Comparison of ENCODE assay signal across 12 cellular contexts in the genomic region with DNA sequence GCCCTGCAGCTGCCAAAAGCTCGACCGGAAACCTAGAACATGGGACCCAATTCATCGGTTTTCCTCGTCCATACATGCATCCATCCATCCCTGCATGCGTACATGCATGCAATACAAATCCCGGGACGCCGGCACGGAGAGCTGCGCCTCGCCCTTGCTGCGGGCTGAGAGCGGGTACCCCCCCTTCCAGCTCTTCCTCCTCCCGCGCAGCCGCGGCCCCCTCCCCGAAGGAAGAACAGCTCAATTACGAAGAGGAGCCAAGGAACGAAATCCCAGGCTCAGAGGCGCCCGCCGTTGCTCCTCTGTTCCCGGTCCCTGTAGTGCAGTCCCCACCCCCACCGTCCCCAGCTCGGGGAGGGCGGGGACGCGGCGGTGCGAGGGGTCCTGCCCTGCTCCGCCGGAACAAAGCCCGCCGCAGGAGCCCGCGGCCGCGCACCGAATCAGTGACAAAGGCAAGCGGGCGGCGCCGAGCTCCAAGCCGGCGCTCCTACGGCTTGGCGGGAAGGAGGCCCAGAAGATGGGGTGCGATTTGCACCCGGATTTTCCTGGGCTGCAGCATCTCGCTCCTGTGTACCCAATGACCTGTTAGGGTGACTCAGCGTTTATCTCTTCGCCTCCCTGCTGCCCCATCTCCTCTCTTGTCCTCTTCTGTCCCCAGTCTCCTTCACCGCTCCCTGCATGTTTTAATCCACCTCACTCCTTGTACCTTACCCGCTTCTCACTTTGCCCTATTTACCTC. TPM values are rescaled to one million over a fixed set of nuclear protein-coding genes. Genes with fewer than 3 reads are reported as not detected.
A peak's percentile ranks its signal among the peaks of the same experiment; 100 is the strongest.
DNase-seq lines count a peak whose midpoint lies in the region; ATAC-seq and TF ChIP-seq lines count a peak whose summit lies in the region.
"Had no signal": no experiment of that assay in that cellular context is flagged by ENCODE, and none has a peak within 500 bp of the region (broad histone marks: within the 10 kb centered on the region; RNA-seq: fewer than 3 reads in every experiment).

No MANE protein-coding gene starts in this region.

- no peaks in the 10 kb centered on the region for H3K79me2 ChIP-seq in mammary epithelial cell (ENCODE audit: insufficient read depth, low read length)

- no peaks in the 10 kb centered on the region for H3K9me3 Mint-ChIP-seq in activated naive CD8-positive, alpha-beta T cell treated with anti-CD3 and anti-CD28 coated beads, Interleukin-2, amount 10 ng/mL, durations not matched to agents 7 days and 5 days
- no peaks in the 10 kb centered on the region for H3K9me3 Mint-ChIP-seq in CD8-positive, alpha-beta T cell

- H2AFZ ChIP-seq in mammary epithelial cell (ENCODE audit: low read depth, low read length) = no peak overlapping the region

- H3K27ac ChIP-seq in breast epithelium (peak overlapping the region in 1 of 2 donors; percentile 22), mammary epithelial cell (ENCODE audit: insufficient read depth, low read depth, low read length) (no peak overlapping the region), layer of hippocampus (ENCODE audit: low read depth, low read length) (peak overlapping the region; percentile 85)
- no peak overlapping the region for H3K27ac ChIP-seq in CD8-positive, alpha-beta T cell (ENCODE audit: low read depth, low read length)
- H3K27ac ChIP-seq: KMS-11 had no signal

- WGBS in mammary epithelial cell (ENCODE audit: low coverage, missing lambda C conversion rate) = 17% methylated on average over 22 of the region's 55 CpGs

- CTCF ChIA-PET in mammary epithelial cell (lab: Charles Lee; ENCODE audit: low non-redundant PET) = interaction anchor here (0.5 kb wide), 1 partner anchor 9 kb away, joined by 8 read pairs; a partner anchor contains a TSS
- CTCF ChIA-PET in CD8-positive, alpha-beta T cell (lab: Charles Lee) = interaction anchor here (1.1 kb wide), 1 partner anchor 25 kb away, joined by 3 read pairs; no protein-coding TSS in a partner anchor

- H3K27ac Mint-ChIP-seq in activated naive CD8-positive, alpha-beta T cell treated with anti-CD3 and anti-CD28 coated beads, Interleukin-2, amount 10 ng/mL, durations not matched to agents 7 days and 5 days = peak overlapping the region; percentile 37
- no peak overlapping the region for H3K27ac Mint-ChIP-seq in CD8-positive, alpha-beta T cell

- H3K36me3 Mint-ChIP-seq in activated naive CD8-positive, alpha-beta T cell treated with anti-CD3 and anti-CD28 coated beads, Interleukin-2, amount 10 ng/mL, durations not matched to agents 7 days and 5 days = peaks cover 1% of the 10 kb centered on the region
- H3K36me3 Mint-ChIP-seq in CD8-positive, alpha-beta T cell = no peaks in the 10 kb centered on the region

- H3K4me1 ChIP-seq in breast epithelium (no peaks in the 10 kb centered on the region), mammary epithelial cell (ENCODE audit: insufficient read depth, low read length) (no peaks in the 10 kb centered on the region)
- H3K4me1 ChIP-seq in CD8-positive, alpha-beta T cell (ENCODE audit: insufficient read depth, low read length) = peaks cover 8% of the 10 kb centered on the region

- H3K4me3 ChIP-seq in breast epithelium (peak overlapping the region in 2 of 3 donors; percentile 38 to 61), mammary epithelial cell (replicated peaks in 1 of 3; ENCODE audit: insufficient read depth in 1 of 3, low read depth in 2 of 3, low read length in 3 of 3) (no peak overlapping the region)
- no peak overlapping the region for H3K4me3 ChIP-seq in CD8-positive, alpha-beta T cell (ENCODE audit: low read depth, low read length)

- intact Hi-C loops in breast epithelium (cut with DNase I; ENCODE audit: low total_unique reads) = no loop called here
- intact Hi-C loops in mammary epithelial cell (cut with micrococcal nuclease) = no loop called here
- intact Hi-C loops in CD8-positive, alpha-beta T cell (cut with DNase I, micrococcal nuclease) = no loop called here

- H4K20me1 ChIP-seq in mammary epithelial cell (ENCODE audit: insufficient read depth, low read length) = no peaks in the 10 kb centered on the region

- no peak overlapping the region for H3K9ac ChIP-seq in mammary epithelial cell (ENCODE audit: insufficient read depth, low read length)
- H3K9ac ChIP-seq: KMS-11 had no signal

- in situ Hi-C loops in mammary epithelial cell (cut with MboI; ENCODE audit: low sequenced_read_pairs in 2 of 2) = no loop called here

- no peak for ATAC-seq in activated naive CD8-positive, alpha-beta T cell treated with anti-CD3 and anti-CD28 coated beads, Interleukin-2, amount 10 ng/mL, durations not matched to agents 7 days and 5 days (ENCODE audit: low read depth)
- no peak for ATAC-seq in CD8-positive, alpha-beta T cell
- ATAC-seq in GM21717 (IDR thresholded peaks at IDR 0.05; ENCODE audit: unreplicated experiment) = no peak
- no peak for ATAC-seq in GM21825 (IDR thresholded peaks at IDR 0.05; ENCODE audit: unreplicated experiment)

- no TSS peak for BruUV-seq in mammary epithelial cell (replicated peaks; lab: Mats Ljungman, UMichigan)

- TF ChIP-seq CTCF in breast epithelium (IDR thresholded peaks at IDR 0.05) (no peak), mammary epithelial cell (conservative IDR thresholded peaks at IDR 0.05 in 1 of 2, IDR thresholded peaks at IDR 0.05 in 1 of 2; ENCODE audit: extremely low read depth in 1 of 2, insufficient read depth in 1 of 2, low read depth in 1 of 2, low read length in 2 of 2) (no peak)
- TF ChIP-seq CTCF in CD8-positive, alpha-beta T cell (IDR thresholded peaks at IDR 0.05) = no peak

- H3K9me3 ChIP-seq in breast epithelium = no peaks in the 10 kb centered on the region
- H3K9me3 ChIP-seq in mammary epithelial cell (replicated peaks; ENCODE audit: insufficient read depth, low read length) = peaks cover 2% of the 10 kb centered on the region
- no peaks in the 10 kb centered on the region for H3K9me3 ChIP-seq in CD8-positive, alpha-beta T cell (ENCODE audit: low read length)

- peaks cover 85% of the 10 kb centered on the region for H3K27me3 Mint-ChIP-seq in activated naive CD8-positive, alpha-beta T cell treated with anti-CD3 and anti-CD28 coated beads, Interleukin-2, amount 10 ng/mL, durations not matched to agents 7 days and 5 days
- H3K27me3 Mint-ChIP-seq in CD8-positive, alpha-beta T cell (ENCODE audit: low read depth) = peaks cover 63% of the 10 kb centered on the region

- peaks cover 9% of the 10 kb centered on the region for H3K4me1 Mint-ChIP-seq in activated naive CD8-positive, alpha-beta T cell treated with anti-CD3 and anti-CD28 coated beads, Interleukin-2, amount 10 ng/mL, durations not matched to agents 7 days and 5 days
- peaks cover 12% of the 10 kb centered on the region for H3K4me1 Mint-ChIP-seq in CD8-positive, alpha-beta T cell (ENCODE audit: low read depth)

- TF ChIP-seq POLR2A in breast epithelium (IDR thresholded peaks at IDR 0.05) = no peak

- H3K36me3 ChIP-seq in breast epithelium = no peaks in the 10 kb centered on the region
- no peaks in the 10 kb centered on the region for H3K36me3 ChIP-seq in mammary epithelial cell (ENCODE audit: insufficient read depth, low read length)
- H3K36me3 ChIP-seq in CD8-positive, alpha-beta T cell (ENCODE audit: insufficient read depth, low read length) = no peaks in the 10 kb centered on the region

- DNase-seq in breast epithelium (ENCODE audit: low spot score in 2 of 2) (no peak), mammary epithelial cell (no peak), superior temporal gyrus (ENCODE audit: extremely low spot score) (peak; percentile 72)
- no peak for DNase-seq in activated naive CD8-positive, alpha-beta T cell treated with anti-CD3 and anti-CD28 coated beads, Interleukin-2, amount 10 ng/mL, durations not matched to agents 7 days and 5 days
- DNase-seq in CD8-positive, alpha-beta T cell = no peak
- DNase-seq: DND-41 had no signal

- dilution Hi-C loops in mammary epithelial cell (cut with HindIII; ENCODE audit: low sequenced_read_pairs) = no loop called here

- H3K27me3 ChIP-seq in breast epithelium = peaks cover 5 to 83% of the 10 kb centered on the region in 2 donors
- peaks cover 49% of the 10 kb centered on the region for H3K27me3 ChIP-seq in mammary epithelial cell (ENCODE audit: insufficient read depth, low read length)
- no peaks in the 10 kb centered on the region for H3K27me3 ChIP-seq in layer of hippocampus (ENCODE audit: control insufficient read depth, insufficient read depth, low read length)
- peaks cover 38% of the 10 kb centered on the region for H3K27me3 ChIP-seq in CD8-positive, alpha-beta T cell (ENCODE audit: insufficient read depth, low read length)

- H3K4me2 ChIP-seq in mammary epithelial cell (ENCODE audit: insufficient read depth, low read depth, low read length) = no peak overlapping the region
- H3K4me2 ChIP-seq: KMS-11 had no signal

- POLR2A ChIA-PET in activated naive CD8-positive, alpha-beta T cell treated with anti-CD3 and anti-CD28 coated beads, Interleukin-2, amount 10 ng/mL, durations not matched to agents 7 days and 5 days (lab: Charles Lee) = no interaction called here
- POLR2A ChIA-PET in CD8-positive, alpha-beta T cell (lab: Charles Lee) = no interaction called here

- peak overlapping the region; percentile 29 for H3K4me3 Mint-ChIP-seq in activated naive CD8-positive, alpha-beta T cell treated with anti-CD3 and anti-CD28 coated beads, Interleukin-2, amount 10 ng/mL, durations not matched to agents 7 days and 5 days
- no peak overlapping the region for H3K4me3 Mint-ChIP-seq in CD8-positive, alpha-beta T cell

RNA-seq across cellular contexts. Expression of a gene that starts 8.9 kb away (rescaled TPM):
- 1 to 10 TPM in 1 of 3 donors, under 1 TPM in 2; 0.32 to 3.4 (median 0.98) TPM for total RNA-seq in breast epithelium
- not detected for total RNA-seq in mammary epithelial cell
- not detected for polyA plus RNA-seq in mammary epithelial cell
- not detected for polyA minus RNA-seq in mammary epithelial cell
- total RNA-seq in activated naive CD8-positive, alpha-beta T cell treated with anti-CD3 and anti-CD28 coated beads, Interleukin-2, amount 10 ng/mL, durations not matched to agents 7 days and 5 days = not detected
- total RNA-seq in CD8-positive, alpha-beta T cell = not detected
- total RNA-seq: bronchial epithelial cell; T-helper 2 cell treated with Interferon-gamma antibody and Interleukin-4, amounts not matched to agents 100 ng/mL and 5 ng/mL, for 36 hours had no signal

Comparison
In these comparisons a context has a peak if more than half of its experiments do, and no peak if none do; other contexts are left out.
1. H3K4me3 ChIP-seq: peak in breast epithelium (2 of 3); none in mammary epithelial cell (0 of 3) and CD8-positive, alpha-beta T cell (single experiment).